1 cellular context compared by ENCODE assay signal in genomic region chr15:86183765-86184491, GRCh38.
TF ChIP-seq lines count a peak whose summit lies in the region.

No MANE protein-coding gene starts in this region.

TF ChIP-seq in WTC11, 78 proteins besides CTCF, POLR2A, EP300 and RAD21 (continued from another document):
- TF ChIP-seq ZMAT4 (CRISPR knock-in tag; IDR thresholded peaks at IDR 0.05) (no peak), RORB (CRISPR knock-in tag; IDR thresholded peaks at IDR 0.05) (no peak), AFF4 (CRISPR knock-in tag; IDR thresholded peaks at IDR 0.05; ENCODE audit: borderline replicate concordance) (no peak)
